In genomic region chr6:36113049-36113448, GRCh38 we compare ENCODE assay signal across 1 cellular context.
A peak's percentile ranks its signal among the peaks of the same experiment; 100 is the strongest.
TF ChIP-seq lines count a peak whose summit lies in the region.

No MANE protein-coding gene starts in this region.

TF ChIP-seq in HCT116, 20 proteins besides CTCF, POLR2A, EP300 and RAD21:
- TF ChIP-seq SRF (IDR thresholded peaks at IDR 0.05; ENCODE audit: low read depth): no peak
- no peak for TF ChIP-seq SIN3A (IDR thresholded peaks at IDR 0.05; ENCODE audit: low read depth)
- TF ChIP-seq CBX3 (IDR thresholded peaks at IDR 0.05; ENCODE audit: low read depth): no peak
- peak; percentile 10; the same call in 1 of the 2 replicates for TF ChIP-seq FOSL1 (IDR thresholded peaks at IDR 0.05; ENCODE audit: low read depth)
